27 cellular contexts compared by ENCODE assay signal in the genomic region with DNA sequence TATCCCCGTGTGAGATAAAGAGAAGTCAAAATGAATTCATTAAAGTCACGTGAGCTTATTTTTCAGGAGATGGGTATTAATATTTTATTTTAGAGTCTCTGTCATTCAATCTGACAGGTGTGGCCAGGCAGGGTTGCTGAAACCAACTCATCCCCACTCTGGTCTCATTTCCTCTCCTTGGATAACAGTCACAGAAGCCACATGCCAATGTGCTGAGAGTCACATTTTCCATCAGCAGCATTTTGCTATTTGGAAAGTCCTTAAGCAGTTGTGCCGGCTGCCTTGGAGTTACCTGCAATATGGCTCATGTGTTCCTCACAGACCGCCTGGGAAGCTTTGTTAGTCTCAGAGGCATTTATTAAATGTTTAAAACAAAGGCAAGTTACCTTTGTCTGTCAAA.
DNase-seq lines count a peak whose midpoint lies in the region; TF ChIP-seq lines count a peak whose summit lies in the region.
"Had no signal": no experiment of that assay in that cellular context is flagged by ENCODE, and none has a peak within 500 bp of the region (broad histone marks: within the 10 kb centered on the region; RNA-seq: fewer than 3 reads in every experiment).

No MANE protein-coding gene starts in this region.

- H3K27ac ChIP-seq in GM23248, result 0 out of 2 replicates have a peak overlapping the region, but pooled peaks have one; percentile 32
- H3K27ac ChIP-seq: A549, BLaER1, left ventricle myocardium inferior, skin epidermis, tibial artery had no signal

- H3K36me3 Mint-ChIP-seq in osteocyte (ENCODE audit: unreplicated experiment), result no peaks in the 10 kb centered on the region
- H3K36me3 Mint-ChIP-seq: activated naive CD8-positive, alpha-beta T cell treated with anti-CD3 and anti-CD28 coated beads, Interleukin-2, amount 10 ng/mL, durations not matched to agents 7 days and 5 days had no signal

- H3K4me1 Mint-ChIP-seq in osteocyte (ENCODE audit: unreplicated experiment), result no peaks in the 10 kb centered on the region
- H3K4me1 Mint-ChIP-seq: activated naive CD8-positive, alpha-beta T cell treated with anti-CD3 and anti-CD28 coated beads, Interleukin-2, amount 10 ng/mL, durations not matched to agents 7 days and 5 days; central memory CD8-positive, alpha-beta T cell; stimulated activated naive CD8-positive, alpha-beta T cell treated with anti-CD3 and anti-CD28 coated beads, Interleukin-15, amount 100 ng/mL, for 72 hours had no signal

- peaks cover 7% of the 10 kb centered on the region for H3K9me3 Mint-ChIP-seq in osteocyte (ENCODE audit: unreplicated experiment)
- H3K9me3 Mint-ChIP-seq: central memory CD8-positive, alpha-beta T cell; nephron; stimulated activated naive CD8-positive, alpha-beta T cell treated with anti-CD3 and anti-CD28 coated beads, Interleukin-15, amount 100 ng/mL, for 72 hours had no signal

- DNase-seq in A172 (ENCODE audit: low spot score) (peak; percentile 52), GM23248 (peak; percentile 83), RKO (ENCODE audit: low spot score) (peak; percentile 10), foreskin fibroblast (peak; percentile 20 to 70), T-helper 9 cell (no peak), osteocyte (ENCODE audit: extremely low spot score, unreplicated experiment) (no peak), NCI-H2107 (lab: John Stamatoyannopoulos, UW) (no peak), cerebellar cortex (ENCODE audit: low spot score) (no peak)
- DNase-seq: activated CD4-positive, alpha-beta T cell treated with anti-CD3 and anti-CD28 coated beads for 4 hours; activated CD8-positive, alpha-beta memory T cell treated with anti-CD3 and anti-CD28 coated beads for 24 hours; activated gamma-delta T cell; activated naive CD8-positive, alpha-beta T cell treated with anti-CD3 and anti-CD28 coated beads, Interleukin-2, amount 10 ng/mL, durations not matched to agents 7 days and 5 days; Caco-2; DND-41; H7; left ventricle myocardium inferior; NCI-H1105 treated with DMSO at 0.1 percent for 48 hours; NCI-H2029; NCI-H526 treated with DMSO at 0.1 percent for 48 hours; stimulated activated naive CD8-positive, alpha-beta T cell treated with anti-CD3 and anti-CD28 coated beads, Interleukin-15, amount 100 ng/mL, for 72 hours; T-helper 2 cell; tibial artery had no signal

- no peak for TF ChIP-seq CTCF in foreskin fibroblast (IDR thresholded peaks at IDR 0.05; ENCODE audit: low read depth, low read length)
- no peak for TF ChIP-seq CTCF in osteocyte (IDR thresholded peaks at IDR 0.05)

- H3K27ac Mint-ChIP-seq in osteocyte (ENCODE audit: unreplicated experiment), result no peak overlapping the region
- H3K27ac Mint-ChIP-seq: activated naive CD8-positive, alpha-beta T cell treated with anti-CD3 and anti-CD28 coated beads, Interleukin-2, amount 10 ng/mL, durations not matched to agents 7 days and 5 days; nephron; stimulated activated naive CD8-positive, alpha-beta T cell treated with anti-CD3 and anti-CD28 coated beads, Interleukin-15, amount 100 ng/mL, for 72 hours had no signal

- no peaks in the 10 kb centered on the region for H3K79me2 ChIP-seq in GM23248 (ENCODE audit: insufficient read depth)

- peak overlapping the region; percentile 77 for H3K4me2 ChIP-seq in GM23248 (ENCODE audit: unreplicated experiment)
- H3K4me2 ChIP-seq: A549, BLaER1 had no signal

- peak overlapping the region; percentile 30 for H3K4me3 ChIP-seq in GM23248
- H3K4me3 ChIP-seq in foreskin fibroblast (ENCODE audit: low read depth in 1 of 2, low read length in 2 of 2), result no peak overlapping the region
- H3K4me3 ChIP-seq: A549, BLaER1, left ventricle myocardium inferior, skin epidermis, tibial artery had no signal

- H4K20me1 ChIP-seq in GM23248 (ENCODE audit: insufficient read depth), result no peaks in the 10 kb centered on the region
- H4K20me1 ChIP-seq: BLaER1 had no signal

- no peaks in the 10 kb centered on the region for H3K9me2 ChIP-seq in GM23248 (ENCODE audit: insufficient read depth)

- H3K36me3 ChIP-seq in GM23248 (ENCODE audit: low read depth), result no peaks in the 10 kb centered on the region
- H3K36me3 ChIP-seq: BLaER1, left ventricle myocardium inferior, tibial artery had no signal

- H3K4me3 Mint-ChIP-seq in osteocyte (ENCODE audit: unreplicated experiment), result no peak overlapping the region
- H3K4me3 Mint-ChIP-seq: activated naive CD8-positive, alpha-beta T cell treated with anti-CD3 and anti-CD28 coated beads, Interleukin-2, amount 10 ng/mL, durations not matched to agents 7 days and 5 days; central memory CD8-positive, alpha-beta T cell; nephron; stimulated activated naive CD8-positive, alpha-beta T cell treated with anti-CD3 and anti-CD28 coated beads, Interleukin-15, amount 100 ng/mL, for 72 hours had no signal

- peak overlapping the region; percentile 47 for H2AFZ ChIP-seq in GM23248

- H3K27me3 ChIP-seq in GM23248 (replicated peaks; ENCODE audit: insufficient read depth), result no peaks in the 10 kb centered on the region
- H3K27me3 ChIP-seq: BLaER1, tibial artery had no signal

- H3K4me1 ChIP-seq in GM23248 (ENCODE audit: insufficient read depth), result peaks cover 26% of the 10 kb centered on the region
- H3K4me1 ChIP-seq: A549, BLaER1, Caco-2, left ventricle myocardium inferior, tibial artery had no signal

- H3K9ac ChIP-seq in GM23248, result 0 out of 2 replicates have a peak overlapping the region, but pooled peaks have one; percentile 14
- H3K9ac ChIP-seq: BLaER1 had no signal

- no peaks in the 10 kb centered on the region for H3K27me3 Mint-ChIP-seq in osteocyte (ENCODE audit: unreplicated experiment)
- H3K27me3 Mint-ChIP-seq: central memory CD8-positive, alpha-beta T cell had no signal

- 0 out of 2 replicates have a peak, but pooled peaks cover 4% of the 10 kb centered on the region for H3F3A ChIP-seq in GM23248 (ENCODE audit: insufficient read depth)

- H3K9me3 ChIP-seq in GM23248 (ENCODE audit: low read depth), result no peaks in the 10 kb centered on the region
- H3K9me3 ChIP-seq: A549, BLaER1, Caco-2, left ventricle myocardium inferior, tibial artery had no signal

- in situ Hi-C loops in GM23248 (cut with MboI), result no loop called here

- WGBS in GM23248 (ENCODE audit: low coverage in 1 of 2, low lambda C conversion rate in 2 of 2, missing lambda C conversion rate in 2 of 2), 2 experiments, result 4 to 9% methylated on average over 4 of the region's 4 CpGs

Comparison
In these comparisons a context has a peak if more than half of its experiments do, and no peak if none do; other contexts are left out.
1. DNase-seq: peak in A172 (single experiment), GM23248 (single experiment), RKO (single experiment) and foreskin fibroblast (2 of 2); none in T-helper 9 cell (single experiment), osteocyte (single experiment), NCI-H2107 (single experiment) and cerebellar cortex (single experiment).